Comparison of ENCODE assay signal across 8 cellular contexts in genomic region chr20:45290677-45291355, GRCh38. TPM values are rescaled to one million over a fixed set of nuclear protein-coding genes. Genes with fewer than 3 reads are reported as not detected.
A peak's percentile ranks its signal among the peaks of the same experiment; 100 is the strongest.
DNase-seq lines count a peak whose midpoint lies in the region; TF ChIP-seq lines count a peak whose summit lies in the region.

No MANE protein-coding gene starts in this region.

- H3K9me3 ChIP-seq in neutrophil = no peaks in the 10 kb centered on the region
- no peaks in the 10 kb centered on the region for H3K9me3 ChIP-seq in testis

- H3K36me3 ChIP-seq in neutrophil = no peaks in the 10 kb centered on the region
- H3K36me3 ChIP-seq in testis (ENCODE audit: low read depth, missing control alignments) = no peaks in the 10 kb centered on the region

- intact Hi-C loops in testis (cut with DNase I; ENCODE audit: low total_unique reads) = no loop called here

- H3K4me3 ChIP-seq in neutrophil (ENCODE audit: low read depth in 1 of 2, low read length in 1 of 2) (no peak overlapping the region), testis (no peak overlapping the region)

- DNase-seq in DMS153 treated with DMSO at 0.1 percent for 48 hours (lab: John Stamatoyannopoulos, UW; ENCODE audit: unreplicated experiment) = peak; percentile 63
- DNase-seq in LHCN-M2 (ENCODE audit: low read depth) = peak; percentile 74
- DNase-seq in RPMI7951 (ENCODE audit: low read depth) = peak; percentile 77
- DNase-seq in activated T-helper 1 cell treated with anti-CD3 and anti-CD28 coated beads, Interleukin-2, amount 50 U/mL, for 16 hours (ENCODE audit: low read depth in 1 of 2, low spot score in 1 of 2) = peak; percentile 37 to 39
- peak; percentile 59 for DNase-seq in fibroblast of the conjunctiva (ENCODE audit: low read depth)
- DNase-seq in testis = peak; percentile 89
- DNase-seq in mesenteric fat pad (ENCODE audit: low spot score) = no peak

- TF ChIP-seq CTCF in neutrophil (IDR thresholded peaks at IDR 0.05) (peak; percentile 79), testis (IDR thresholded peaks at IDR 0.05) (peak; percentile 41 to 87 (median 76))

- H3K27me3 ChIP-seq in neutrophil (peaks cover 28% of the 10 kb centered on the region), testis (no peaks in the 10 kb centered on the region)

- WGBS in testis, 2 donors = 27 to 31% methylated on average over 7 to 8 of the region's 8 CpGs

- TF ChIP-seq POLR2A in testis (IDR thresholded peaks at IDR 0.05) = no peak

- H3K27ac ChIP-seq in neutrophil = no peak overlapping the region
- H3K27ac ChIP-seq in testis = no peak overlapping the region

- H3K4me1 ChIP-seq in neutrophil (ENCODE audit: control insufficient read depth in 1 of 2, insufficient read depth in 1 of 2, low read depth in 1 of 2, low read length in 1 of 2) = peaks cover 15 to 26% of the 10 kb centered on the region in 2 experiments
- no peaks in the 10 kb centered on the region for H3K4me1 ChIP-seq in testis

RNA-seq across cellular contexts. Expression of gene RBPJL, which starts 15.8 kb away (rescaled TPM):
- total RNA-seq in LHCN-M2 (2014; rRNA removed) (not detected in 2 replicates), testis (1 to 10 TPM in 1 of 2 donors, under 1 TPM in 1; 0.43 to 1.1 TPM), mesenteric fat pad (not detected)
- not detected for polyA plus RNA-seq in LHCN-M2 (2012)
- total RNA-seq in RPMI7951 (2014; rRNA removed; shearing (Covaris generic)) = not detected in 2 replicates
- 0.26 TPM for polyA plus RNA-seq in testis (ENCODE audit: insufficient read depth, low read depth, low replicate concordance)

RNA-seq across cellular contexts. Expression of gene MATN4, which starts 17.3 kb away (rescaled TPM):
- total RNA-seq in LHCN-M2 (2014; rRNA removed) (0.23 TPM in 1 of 2 replicates, not detected in the other), testis (1 to 10 TPM; 2.8 to 3.5 TPM), mesenteric fat pad (not detected)
- 0.05 TPM for polyA plus RNA-seq in LHCN-M2 (2012)
- total RNA-seq in RPMI7951 (2014; rRNA removed; shearing (Covaris generic)) = 0.10 TPM in 1 of 2 replicates, not detected in the other
- 1.1 TPM for polyA plus RNA-seq in testis (ENCODE audit: insufficient read depth, low read depth, low replicate concordance)

RNA-seq across cellular contexts. Expression of gene SLPI, which starts 36.5 kb away (rescaled TPM):
- not detected in 2 replicates for total RNA-seq in LHCN-M2 (2014; rRNA removed)
- polyA plus RNA-seq in LHCN-M2 (2012) = not detected
- not detected in 2 replicates for total RNA-seq in RPMI7951 (2014; rRNA removed; shearing (Covaris generic))
- 1 to 10 TPM; 6.9 to 8.2 TPM for total RNA-seq in testis
- 104 TPM for polyA plus RNA-seq in testis (ENCODE audit: insufficient read depth, low read depth, low replicate concordance)
- 16.5 TPM for total RNA-seq in mesenteric fat pad

RNA-seq across cellular contexts. Expression of gene SDC4, which starts 57.4 kb away (rescaled TPM):
- total RNA-seq in LHCN-M2 (2014; rRNA removed) (102 and 126 TPM in 2 replicates), testis (100 to 1,000 TPM; 191 to 234 TPM), mesenteric fat pad (81.6 TPM)
- polyA plus RNA-seq in LHCN-M2 (2012) = 92.1 TPM
- total RNA-seq in RPMI7951 (2014; rRNA removed; shearing (Covaris generic)) = 88.2 and 103 TPM in 2 replicates
- 124 TPM for polyA plus RNA-seq in testis (ENCODE audit: insufficient read depth, low read depth, low replicate concordance)
